In the genomic region with DNA sequence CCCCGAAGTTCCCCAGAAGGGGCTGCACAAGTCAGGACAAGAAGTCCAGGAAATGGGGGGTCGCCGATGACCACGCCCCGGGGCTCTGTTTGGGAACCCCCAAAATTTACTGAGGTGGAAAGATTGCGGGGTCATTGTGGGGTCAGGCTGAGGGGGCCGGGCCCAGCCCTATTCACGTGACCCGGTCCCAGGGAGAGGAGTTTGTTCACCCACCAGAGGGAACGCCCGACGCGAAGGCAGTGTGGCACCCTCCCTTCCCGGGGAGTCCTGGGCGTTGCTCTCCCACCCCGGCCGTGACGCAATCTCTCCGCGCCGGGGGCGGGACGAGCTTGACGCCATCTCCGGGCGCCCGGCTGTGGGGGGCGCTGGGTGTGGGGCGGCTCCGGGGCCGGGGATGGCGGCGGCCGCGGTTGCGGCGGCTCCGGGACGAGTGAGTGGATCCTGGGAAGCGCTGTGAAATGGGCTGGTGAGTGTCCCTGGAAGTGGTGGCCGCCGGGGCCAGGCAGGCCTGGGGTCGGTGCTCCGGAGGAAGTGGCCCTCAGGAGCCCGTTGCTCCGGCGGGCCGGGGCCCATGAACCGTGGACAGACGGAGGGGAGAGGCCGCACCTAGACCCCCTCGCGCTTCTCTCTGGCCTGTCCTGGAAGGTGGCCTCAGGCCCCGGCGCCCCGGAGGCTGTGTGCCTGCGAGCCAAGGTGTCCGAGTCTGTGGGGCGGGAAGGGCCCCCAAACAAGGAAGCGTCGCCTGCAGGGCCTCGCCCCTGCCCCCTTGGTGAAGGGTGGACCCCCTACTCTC, we compare ENCODE assay signal across 8 cellular contexts. TPM values are rescaled to one million over a fixed set of nuclear protein-coding genes. Genes with fewer than 3 reads are reported as not detected.
DNase-seq lines count a peak whose midpoint lies in the region; ATAC-seq, FAIRE-seq and TF ChIP-seq lines count a peak whose summit lies in the region.

A gene with protein sequence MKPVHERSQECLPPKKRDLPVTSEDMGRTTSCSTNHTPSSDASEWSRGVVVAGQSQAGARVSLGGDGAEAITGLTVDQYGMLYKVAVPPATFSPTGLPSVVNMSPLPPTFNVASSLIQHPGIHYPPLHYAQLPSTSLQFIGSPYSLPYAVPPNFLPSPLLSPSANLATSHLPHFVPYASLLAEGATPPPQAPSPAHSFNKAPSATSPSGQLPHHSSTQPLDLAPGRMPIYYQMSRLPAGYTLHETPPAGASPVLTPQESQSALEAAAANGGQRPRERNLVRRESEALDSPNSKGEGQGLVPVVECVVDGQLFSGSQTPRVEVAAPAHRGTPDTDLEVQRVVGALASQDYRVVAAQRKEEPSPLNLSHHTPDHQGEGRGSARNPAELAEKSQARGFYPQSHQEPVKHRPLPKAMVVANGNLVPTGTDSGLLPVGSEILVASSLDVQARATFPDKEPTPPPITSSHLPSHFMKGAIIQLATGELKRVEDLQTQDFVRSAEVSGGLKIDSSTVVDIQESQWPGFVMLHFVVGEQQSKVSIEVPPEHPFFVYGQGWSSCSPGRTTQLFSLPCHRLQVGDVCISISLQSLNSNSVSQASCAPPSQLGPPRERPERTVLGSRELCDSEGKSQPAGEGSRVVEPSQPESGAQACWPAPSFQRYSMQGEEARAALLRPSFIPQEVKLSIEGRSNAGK (plus strand): TSS at position 338 of the 793 bp plus-strand sequence. CDS start 3,765 bp downstream, outside the sequence.

- H3F3A ChIP-seq in SU-DHL-6 (ENCODE audit: insufficient read depth) = 0 out of 2 replicates have a peak, but pooled peaks cover 14% of the 10 kb centered on the region

- no peaks in the 10 kb centered on the region for H3K27me3 Mint-ChIP-seq in activated naive CD8-positive, alpha-beta T cell treated with anti-CD3 and anti-CD28 coated beads, Interleukin-2, amount 10 ng/mL, durations not matched to agents 7 days and 5 days

- H3K9ac ChIP-seq in SU-DHL-6 (ENCODE audit: low read length) = peak within 1 kb of the TSS; percentile 78

- H3K4me2 ChIP-seq in SU-DHL-6 (ENCODE audit: low read depth, low read length, poor library complexity, severe bottlenecking) = peak within 1 kb of the TSS; percentile 63

- DNase-seq in GM10266 (ENCODE audit: extremely low spot score) (peak; percentile 98), NCI-H1048 (lab: John Stamatoyannopoulos, UW) (peak; percentile 9), Right ventricle myocardium superior (peak; percentile 94), pancreas (peak; percentile 88 to 97 (median 92)), thyroid gland (peak; percentile 88 to 91)
- DNase-seq in activated naive CD8-positive, alpha-beta T cell treated with anti-CD3 and anti-CD28 coated beads, Interleukin-2, amount 10 ng/mL, durations not matched to agents 7 days and 5 days = peak; percentile 99

- no peaks in the 10 kb centered on the region for H3K9me3 Mint-ChIP-seq in activated naive CD8-positive, alpha-beta T cell treated with anti-CD3 and anti-CD28 coated beads, Interleukin-2, amount 10 ng/mL, durations not matched to agents 7 days and 5 days

- H3K79me2 ChIP-seq in SU-DHL-6 (ENCODE audit: insufficient read depth, low read length) = peaks cover 20% of the 10 kb centered on the region

- peak within 1 kb of the TSS; percentile 94 for H3K4me3 Mint-ChIP-seq in activated naive CD8-positive, alpha-beta T cell treated with anti-CD3 and anti-CD28 coated beads, Interleukin-2, amount 10 ng/mL, durations not matched to agents 7 days and 5 days

- FAIRE-seq in pancreas (lab: Jason Lieb, UNC) = no peak

- TF ChIP-seq CTCF in GM10266 (IDR thresholded peaks at IDR 0.05; ENCODE audit: control insufficient read depth, insufficient read depth, low read depth, missing control alignments) (no peak), SU-DHL-6 (IDR thresholded peaks at IDR 0.05; ENCODE audit: insufficient read depth, low read length, poor library complexity, severe bottlenecking) (no peak), pancreas (IDR thresholded peaks at IDR 0.05) (no peak), thyroid gland (IDR thresholded peaks at IDR 0.05) (peak in 1 of 6 experiments; percentile 18)

- H2AFZ ChIP-seq in SU-DHL-6 (ENCODE audit: low read depth, low read length, severe bottlenecking) = peak within 1 kb of the TSS; percentile 88

- intact Hi-C loops in Right ventricle myocardium superior (cut with DNase I) (loop anchor here (5.0 kb wide), 1 partner anchor 36 kb away; a partner anchor contains a TSS), pancreas (cut with DNase I) (no loop called here), thyroid gland (cut with DNase I) (no loop called here)

- H3K36me3 ChIP-seq in SU-DHL-6 (ENCODE audit: low read length) (0 out of 2 replicates have a peak, but pooled peaks cover 3% of the 10 kb centered on the region), pancreas (peaks cover 0 to 14% (median 5%) of the 10 kb centered on the region in 3 donors), thyroid gland (peaks cover 17 to 25% of the 10 kb centered on the region in 2 donors)

- WGBS in pancreas, 2 donors = 0 to 1% methylated on average over 38 to 62 of the region's 62 CpGs
- WGBS in thyroid gland, 2 donors = 0 to 1% methylated on average over 23 to 43 of the region's 62 CpGs

- peaks cover 29% of the 10 kb centered on the region for H3K4me1 Mint-ChIP-seq in activated naive CD8-positive, alpha-beta T cell treated with anti-CD3 and anti-CD28 coated beads, Interleukin-2, amount 10 ng/mL, durations not matched to agents 7 days and 5 days

- POLR2A ChIA-PET in activated naive CD8-positive, alpha-beta T cell treated with anti-CD3 and anti-CD28 coated beads, Interleukin-2, amount 10 ng/mL, durations not matched to agents 7 days and 5 days (lab: Charles Lee) = interaction anchor here (0.5 to 3.0 kb wide), 8 partner anchors 12 to 248 kb away, joined by 3 to 16 read pairs (median 6); a partner anchor contains a TSS

- no peaks in the 10 kb centered on the region for H3K9me3 ChIP-seq in SU-DHL-6 (ENCODE audit: insufficient read depth, low read length)
- H3K9me3 ChIP-seq in pancreas = no peaks in the 10 kb centered on the region
- no peaks in the 10 kb centered on the region for H3K9me3 ChIP-seq in thyroid gland

- TF ChIP-seq POLR2A in thyroid gland (IDR thresholded peaks at IDR 0.05) = peak; percentile 39 to 90

- H3K27ac Mint-ChIP-seq in activated naive CD8-positive, alpha-beta T cell treated with anti-CD3 and anti-CD28 coated beads, Interleukin-2, amount 10 ng/mL, durations not matched to agents 7 days and 5 days = peak within 1 kb of the TSS; percentile 96

- peaks cover 22% of the 10 kb centered on the region for H3K36me3 Mint-ChIP-seq in activated naive CD8-positive, alpha-beta T cell treated with anti-CD3 and anti-CD28 coated beads, Interleukin-2, amount 10 ng/mL, durations not matched to agents 7 days and 5 days

- no peaks in the 10 kb centered on the region for H3K27me3 ChIP-seq in SU-DHL-6 (ENCODE audit: low read length)
- H3K27me3 ChIP-seq in pancreas = no peaks in the 10 kb centered on the region
- no peaks in the 10 kb centered on the region for H3K27me3 ChIP-seq in thyroid gland

- peak; percentile 67 for ATAC-seq in HG02588 (IDR thresholded peaks at IDR 0.05; ENCODE audit: unreplicated experiment)
- ATAC-seq in activated naive CD8-positive, alpha-beta T cell treated with anti-CD3 and anti-CD28 coated beads, Interleukin-2, amount 10 ng/mL, durations not matched to agents 7 days and 5 days (ENCODE audit: low read depth) = peak; percentile 98
- peak; percentile 99 for ATAC-seq in Right ventricle myocardium superior (ENCODE audit: poor library complexity)
- ATAC-seq in pancreas = peak; percentile 98 to 99 (median 98)

- H3K4me1 ChIP-seq in pancreas (peaks cover 0 to 8% (median 6%) of the 10 kb centered on the region in 3 donors), thyroid gland (peaks cover 11 to 12% of the 10 kb centered on the region in 2 donors)

- no peaks in the 10 kb centered on the region for H4K20me1 ChIP-seq in SU-DHL-6 (ENCODE audit: low read depth, low read length)

- peak within 1 kb of the TSS; percentile 38 for H3K27ac ChIP-seq in SU-DHL-6 (ENCODE audit: low read depth, low read length)
- H3K27ac ChIP-seq in pancreas = peak within 1 kb of the TSS; percentile 82 to 90 (median 85)
- H3K27ac ChIP-seq in thyroid gland = peak within 1 kb of the TSS; percentile 93 to 95 (median 94)

- no peaks in the 10 kb centered on the region for H3K9me2 ChIP-seq in SU-DHL-6 (replicated peaks; ENCODE audit: insufficient read depth, low read length)

- H3K4me3 ChIP-seq in SU-DHL-6 (ENCODE audit: insufficient read depth, low read length, poor library complexity, severe bottlenecking) (peak within 1 kb of the TSS; percentile 88), pancreas (peak within 1 kb of the TSS; percentile 69 to 99 (median 99)), thyroid gland (replicated peaks in 1 of 3) (peak within 1 kb of the TSS; percentile 92 to 98 (median 98))

RNA-seq across cellular contexts. Expression of the gene that starts here (rescaled TPM):
- 10 to 100 TPM; 27.8 to 28.3 TPM for total RNA-seq in activated naive CD8-positive, alpha-beta T cell treated with anti-CD3 and anti-CD28 coated beads, Interleukin-2, amount 10 ng/mL, durations not matched to agents 7 days and 5 days
- total RNA-seq in Right ventricle myocardium superior = 13.4 TPM
- total RNA-seq in pancreas = 10 to 100 TPM; 10.2 to 17.4 (median 12.4) TPM
- polyA plus RNA-seq in pancreas = 1 to 10 TPM; 5.5 to 6.2 TPM
- total RNA-seq in thyroid gland = 10 to 100 TPM; 23.2 to 39.4 (median 27.1) TPM

Comparison
In these comparisons a context has a peak if more than half of its experiments do, and no peak if none do; other contexts are left out.
1. Peak in every context shown above with its lines: DNase-seq, ATAC-seq, H3K4me3 ChIP-seq and H3K27ac ChIP-seq.
2. DNase-seq: peak in every context shown above with its lines; median percentile 99 in activated naive CD8-positive, alpha-beta T cell treated with anti-CD3 and anti-CD28 coated beads, Interleukin-2, amount 10 ng/mL, durations not matched to agents 7 days and 5 days; 98 in GM10266; 94 in Right ventricle myocardium superior; 92 in pancreas; 90 in thyroid gland; 9 in NCI-H1048.
3. H3K27ac ChIP-seq: peak in every context shown above with its lines; median percentile 94 in thyroid gland; 85 in pancreas; 38 in SU-DHL-6.